ENCODE assay signal across 18 cellular contexts in genomic region chr10:71984126-71984797, GRCh38. TPM values are rescaled to one million over a fixed set of nuclear protein-coding genes. Genes with fewer than 3 reads are reported as not detected.
DNase-seq lines count a peak whose midpoint lies in the region; ATAC-seq and TF ChIP-seq lines count a peak whose summit lies in the region.
"Had no signal": no experiment of that assay in that cellular context is flagged by ENCODE, and none has a peak within 500 bp of the region (broad histone marks: within the 10 kb centered on the region; RNA-seq: fewer than 3 reads in every experiment).

No MANE protein-coding gene starts in this region.

- no peaks in the 10 kb centered on the region for H3K79me2 ChIP-seq in H9 (ENCODE audit: insufficient read depth, low read length)

- H3K9me3 Mint-ChIP-seq in brain (peaks cover 0 to 20% (median 8%) of the 10 kb centered on the region in 5 experiments), H9 (peaks cover 5 to 6% of the 10 kb centered on the region in 2 experiments; a peak in 3 of 5 replicates)
- H3K9me3 Mint-ChIP-seq: T-helper 1 cell treated with Interleukin-12 subunit alpha and Interleukin-12 subunit beta and Interleukin-4 antibody, amounts not matched to agents 30 μg/mL and 1 μg/mL, for 36 hours had no signal

- no peaks in the 10 kb centered on the region for H3K79me1 ChIP-seq in H9 (ENCODE audit: insufficient read depth, low read depth, low read length, poor library complexity, severe bottlenecking)

- H3K4me1 ChIP-seq in mesodermal cell (ENCODE audit: control insufficient read depth, insufficient read depth, low read length, poor library complexity, severe bottlenecking) (peaks cover 22% of the 10 kb centered on the region), stomach smooth muscle (ENCODE audit: control insufficient read depth, insufficient read depth, low read length) (peaks cover 77% of the 10 kb centered on the region), H9 (ENCODE audit: insufficient read depth, low read length) (peaks cover 2% of the 10 kb centered on the region; the same call in 1 of the 2 replicates)

- H2AK5ac ChIP-seq in H9 (ENCODE audit: insufficient read length, low read length) = no peak overlapping the region

- WGBS in mesodermal cell (ENCODE audit: insufficient coverage in 2 of 2), 2 experiments = 90 to 95% methylated on average over 11 to 14 of the region's 15 CpGs
- WGBS in H9 (ENCODE audit: extremely low coverage, insufficient read length, low lambda C conversion rate) = no CpG with 5 or more reads among the region's 15 CpGs

- no peak overlapping the region for H4K5ac ChIP-seq in H9 (ENCODE audit: insufficient read length, low read depth, low read length)

- H3K9ac ChIP-seq in stomach smooth muscle (ENCODE audit: low read length in 2 of 2) (no peak overlapping the region), H9 (ENCODE audit: extremely low read depth, insufficient read length, low read length) (no peak overlapping the region)

- no peak overlapping the region for H4K8ac ChIP-seq in H9 (replicated peaks; ENCODE audit: insufficient read length, low read depth, low read length)

- H2BK20ac ChIP-seq in H9 (ENCODE audit: low read depth, low read length, poor library complexity, severe bottlenecking) = no peak overlapping the region

- TF ChIP-seq CTCF in brain (conservative IDR thresholded peaks at IDR 0.05) (no peak), H9 (conservative IDR thresholded peaks at IDR 0.05) (no peak)

- no peaks in the 10 kb centered on the region for H4K20me1 ChIP-seq in H9 (ENCODE audit: control insufficient read depth, insufficient read depth, insufficient read length)

- H2BK15ac ChIP-seq in H9 (ENCODE audit: low read depth, low read length) = no peak overlapping the region

- H3T11ph ChIP-seq in H9 (ENCODE audit: low read length) = no peak overlapping the region

- H3K27me3 ChIP-seq in H7 (ENCODE audit: control insufficient read depth, insufficient read depth, low read length) (no peaks in the 10 kb centered on the region), stomach smooth muscle (ENCODE audit: control insufficient read depth in 1 of 2, insufficient read depth in 2 of 2, low read length in 2 of 2) (no peaks in the 10 kb centered on the region), H9 (ENCODE audit: insufficient read depth, low read length) (no peaks in the 10 kb centered on the region)
- H3K27me3 ChIP-seq: neutrophil had no signal

- DNase-seq in H7 (peak; percentile 21), dedifferentiated amniotic fluid mesenchymal stem cell (ENCODE audit: extremely low spot score) (no peak), H9 (no peak)
- DNase-seq: activated CD4-positive, alpha-beta T cell treated with anti-CD3 and anti-CD28 coated beads for 4 hours; activated T-cell treated with anti-CD3 and anti-CD28 coated beads, Interleukin-2, amount 50 U/mL, for 48 hours; DMS79 treated with DMSO at 0.1 percent for 48 hours; glutamatergic neuron; NCI-H1436 treated with DMSO at 0.1 percent for 48 hours; NCI-H510A had no signal

- H3K4me3 ChIP-seq in H7 (ENCODE audit: insufficient read depth, low read depth, low read length) (no peak overlapping the region), mesodermal cell (ENCODE audit: extremely low read depth, insufficient read depth, low read length, poor library complexity, severe bottlenecking) (no peak overlapping the region), stomach smooth muscle (ENCODE audit: low read length in 2 of 2) (peak overlapping the region in 1 of 2 donors; percentile 15)
- H3K4me3 ChIP-seq: K562 had no signal

- peak overlapping the region; percentile 31 to 98 (median 78) for H3K27ac Mint-ChIP-seq in brain
- no peak overlapping the region for H3K27ac Mint-ChIP-seq in H9
- H3K27ac Mint-ChIP-seq: T-helper 1 cell treated with Interleukin-12 subunit alpha and Interleukin-12 subunit beta and Interleukin-4 antibody, amounts not matched to agents 30 μg/mL and 1 μg/mL, for 36 hours had no signal

- ATAC-seq in GM19351 (IDR thresholded peaks at IDR 0.05; ENCODE audit: unreplicated experiment) (no peak), HG02678 (IDR thresholded peaks at IDR 0.05; ENCODE audit: unreplicated experiment) (no peak)
- ATAC-seq: K562, Panc1 had no signal

- H3K36me3 ChIP-seq in H7 (replicated peaks; ENCODE audit: control insufficient read depth, insufficient read depth, low read length) (no peaks in the 10 kb centered on the region), mesodermal cell (ENCODE audit: control insufficient read depth, insufficient read depth, low read length) (peaks cover 30% of the 10 kb centered on the region), stomach smooth muscle (ENCODE audit: control insufficient read depth in 2 of 2, insufficient read depth in 2 of 2, low read length in 2 of 2) (no peaks in the 10 kb centered on the region)
- H3K36me3 ChIP-seq: neutrophil had no signal

- peaks cover 6% of the 10 kb centered on the region for H3K9me3 ChIP-seq in mesodermal cell (ENCODE audit: control insufficient read depth, low read length)
- H3K9me3 ChIP-seq in stomach smooth muscle (ENCODE audit: control insufficient read depth in 2 of 2, low read length in 2 of 2) = no peaks in the 10 kb centered on the region
- no peaks in the 10 kb centered on the region for H3K9me3 ChIP-seq in H9 (ENCODE audit: control insufficient read depth, low read depth, low read length)
- H3K9me3 ChIP-seq: neutrophil had no signal

- H3K18ac ChIP-seq in H9 (ENCODE audit: insufficient read length, low read depth, low read length) = no peak overlapping the region

- H3K23me2 ChIP-seq in H9 (ENCODE audit: insufficient read length, low read depth, low read length, poor library complexity, severe bottlenecking) = no peaks in the 10 kb centered on the region

- H3K4ac ChIP-seq in H9 (ENCODE audit: low read depth, low read length) = no peak overlapping the region

- H3K36me3 Mint-ChIP-seq in brain (peaks cover 27% of the 10 kb centered on the region), H9 (ENCODE audit: insufficient read depth in 1 of 3, low read depth in 3 of 3) (peaks cover 9 to 15% (median 11%) of the 10 kb centered on the region in 3 experiments; a peak in 5 of 7 replicates)

- no peak overlapping the region for H2AFZ ChIP-seq in H9 (ENCODE audit: low read length)

- H2BK12ac ChIP-seq in H9 (ENCODE audit: insufficient read length, low read depth, low read length) = no peak overlapping the region

- no peak overlapping the region for H3K23ac ChIP-seq in H9 (ENCODE audit: insufficient read length, low read depth, low read length)

- no peak overlapping the region for H3K4me2 ChIP-seq in H9 (ENCODE audit: insufficient read depth, insufficient read length, low read length)

- H3K27ac ChIP-seq in mesodermal cell (ENCODE audit: low read depth, low read length, severe bottlenecking) (peak overlapping the region; percentile 59), stomach smooth muscle (ENCODE audit: low read length) (peak overlapping the region; percentile 90), H9 (ENCODE audit: insufficient read length, low read depth, low read length) (no peak overlapping the region)
- H3K27ac ChIP-seq: neutrophil had no signal

- H3K14ac ChIP-seq in H9 (ENCODE audit: insufficient read depth, low read length) = no peak overlapping the region

- H2BK5ac ChIP-seq in H9 (ENCODE audit: insufficient read length, low read length) = no peak overlapping the region

- H3K4me3 Mint-ChIP-seq in brain = peak overlapping the region in 1 of 5 experiments; percentile 30
- no peak overlapping the region for H3K4me3 Mint-ChIP-seq in H9
- H3K4me3 Mint-ChIP-seq: T-helper 1 cell treated with Interleukin-12 subunit alpha and Interleukin-12 subunit beta and Interleukin-4 antibody, amounts not matched to agents 30 μg/mL and 1 μg/mL, for 36 hours had no signal

- H4K91ac ChIP-seq in H9 (ENCODE audit: insufficient read length, low read depth, low read length) = no peak overlapping the region

- peaks cover 86% of the 10 kb centered on the region for H3K4me1 Mint-ChIP-seq in brain
- peaks cover 11 to 22% of the 10 kb centered on the region in 2 experiments for H3K4me1 Mint-ChIP-seq in H9

- H3K56ac ChIP-seq in H9 (ENCODE audit: insufficient read length, low read depth, low read length) = no peak overlapping the region

- peaks cover 3% of the 10 kb centered on the region for H3K27me3 Mint-ChIP-seq in brain
- no peaks in the 10 kb centered on the region; the same call in 1 of the 2 replicates for H3K27me3 Mint-ChIP-seq in H9 (ENCODE audit: low read depth)

- no peak overlapping the region for H2BK120ac ChIP-seq in H9 (ENCODE audit: low read depth, low read length, poor library complexity, severe bottlenecking)

RNA-seq across cellular contexts. Expression of gene CHST3, which starts 20.1 kb away (rescaled TPM):
- total RNA-seq in H7 (2014; rRNA removed; shearing (Covaris generic)) = 4.1 and 4.2 TPM in 2 replicates
- polyA plus RNA-seq in brain (ENCODE audit: insufficient read depth, low read depth, low replicate concordance) = 11.4 TPM
- 13.5 TPM for polyA plus RNA-seq in mesodermal cell (2013, experiment 1 of 2)
- 11.0 TPM for polyA plus RNA-seq in mesodermal cell (2013, experiment 2 of 2)
- 6.0 and 6.1 TPM in 2 replicates for total RNA-seq in H9 (2021)

Comparison
In these comparisons a context has a peak if more than half of its experiments do, and no peak if none do; other contexts are left out.
1. H3K27ac Mint-ChIP-seq: peak in brain (5 of 5); none in H9 (0 of 3).